Comparison of ENCODE assay signal across 14 cellular contexts in the genomic region with DNA sequence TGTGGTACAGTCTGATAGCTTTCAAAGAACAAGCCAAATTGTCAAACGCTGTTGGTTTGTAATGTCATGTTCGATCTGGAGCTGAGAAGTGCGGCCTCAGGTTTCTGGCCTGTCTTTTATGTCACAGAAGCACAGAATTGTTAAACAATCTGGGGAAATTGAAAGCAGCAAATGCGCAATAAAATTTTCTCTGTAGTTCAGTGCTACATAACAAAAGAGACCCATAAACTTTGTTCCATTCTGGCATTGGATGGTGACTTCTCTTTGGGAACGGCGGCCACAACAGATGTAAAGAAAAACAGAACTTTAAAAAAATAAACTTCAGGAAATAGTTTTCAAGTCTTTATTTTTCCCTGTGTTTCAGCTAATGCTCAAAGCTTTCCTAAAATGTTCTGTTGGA.
DNase-seq lines count a peak whose midpoint lies in the region; TF ChIP-seq lines count a peak whose summit lies in the region.
"Had no signal": no experiment of that assay in that cellular context is flagged by ENCODE, and none has a peak within 500 bp of the region (broad histone marks: within the 10 kb centered on the region; RNA-seq: fewer than 3 reads in every experiment).

No MANE protein-coding gene starts in this region.

- H3K36me3 Mint-ChIP-seq in chondrocyte (ENCODE audit: low read depth), result peaks cover 4% of the 10 kb centered on the region
- peaks cover 55% of the 10 kb centered on the region for H3K36me3 Mint-ChIP-seq in nephron (ENCODE audit: low read depth)
- H3K36me3 Mint-ChIP-seq: CD4-positive, alpha-beta memory T cell had no signal

- H3K4me3 ChIP-seq in HUES6 (ENCODE audit: low read depth, low read length), result no peak overlapping the region

- peaks cover 11% of the 10 kb centered on the region; the same call in 1 of the 2 replicates for H3K36me3 ChIP-seq in HUES6 (ENCODE audit: control insufficient read depth, insufficient read depth, low read length)

- peak overlapping the region; percentile 52 for H3K27ac Mint-ChIP-seq in chondrocyte (ENCODE audit: unreplicated experiment)
- peak overlapping the region in 2 of 3 experiments; percentile 7 to 63 for H3K27ac Mint-ChIP-seq in nephron
- H3K27ac Mint-ChIP-seq: CD4-positive, alpha-beta memory T cell; HFFc6 had no signal

- H3K9ac ChIP-seq in HUES6 (ENCODE audit: low read length), result no peak overlapping the region

- H3K4me3 Mint-ChIP-seq in chondrocyte (ENCODE audit: unreplicated experiment), result no peak overlapping the region
- no peak overlapping the region for H3K4me3 Mint-ChIP-seq in nephron
- H3K4me3 Mint-ChIP-seq: CD4-positive, alpha-beta memory T cell; HFFc6 had no signal

- H3K9me3 ChIP-seq in HUES6 (ENCODE audit: control insufficient read depth, insufficient read depth, low read depth, low read length), result no peaks in the 10 kb centered on the region

- H3K4me1 Mint-ChIP-seq in chondrocyte (ENCODE audit: low read depth) (peaks cover 37% of the 10 kb centered on the region), nephron (peaks cover 9% of the 10 kb centered on the region)
- H3K4me1 Mint-ChIP-seq: CD4-positive, alpha-beta memory T cell had no signal

- no peaks in the 10 kb centered on the region for H3K4me1 ChIP-seq in HUES6 (ENCODE audit: control insufficient read depth, insufficient read depth, low read length)

- H3K9me3 Mint-ChIP-seq in chondrocyte (ENCODE audit: low read depth), result peaks cover 6% of the 10 kb centered on the region
- peaks cover 7% of the 10 kb centered on the region for H3K9me3 Mint-ChIP-seq in nephron

- no peak for TF ChIP-seq CTCF in chondrocyte (IDR thresholded peaks at IDR 0.05)
- TF ChIP-seq CTCF in nephron (IDR thresholded peaks at IDR 0.05; ENCODE audit: unreplicated experiment in 3 of 3), result no peak

- DNase-seq in chondrocyte (ENCODE audit: low spot score) (no peak), GF-D8 (lab: John Stamatoyannopoulos, UW) (no peak), NCI-H82 (lab: John Stamatoyannopoulos, UW) (no peak), HuH-7.5 (ENCODE audit: low spot score) (no peak)
- DNase-seq: C1 segment of cervical spinal cord; Calu3; CD4-positive, alpha-beta memory T cell; COR-L47; DMS53; DMS79 treated with DMSO at 0.1 percent for 48 hours; H7; HFFc6 had no signal

- no peaks in the 10 kb centered on the region for H3K27me3 ChIP-seq in HUES6 (ENCODE audit: control insufficient read depth, insufficient read depth, low read length)

- H3K27ac ChIP-seq in HUES6 (ENCODE audit: low read depth, low read length), result 0 out of 2 replicates have a peak overlapping the region, but pooled peaks have one; percentile 14

- H3K27me3 Mint-ChIP-seq in chondrocyte (ENCODE audit: low read depth) (no peaks in the 10 kb centered on the region), nephron (ENCODE audit: low read depth) (no peaks in the 10 kb centered on the region)
- H3K27me3 Mint-ChIP-seq: CD4-positive, alpha-beta memory T cell had no signal
